Comparison of ENCODE assay signal across 10 cellular contexts in genomic region chr7:46153951-46154787, GRCh38.
DNase-seq lines count a peak whose midpoint lies in the region; ATAC-seq and TF ChIP-seq lines count a peak whose summit lies in the region.
"Had no signal": no experiment of that assay in that cellular context is flagged by ENCODE, and none has a peak within 500 bp of the region (broad histone marks: within the 10 kb centered on the region; RNA-seq: fewer than 3 reads in every experiment).

No MANE protein-coding gene starts in this region.

- peaks cover 27% of the 10 kb centered on the region for H3K4me1 Mint-ChIP-seq in nephron progenitor cell

- no peaks in the 10 kb centered on the region for H3K36me3 Mint-ChIP-seq in nephron progenitor cell (ENCODE audit: low read depth)

- intact Hi-C loops in Right ventricle myocardium superior (cut with DNase I): no loop called here

- peaks cover 3% of the 10 kb centered on the region for H3K9me3 Mint-ChIP-seq in nephron progenitor cell

- ATAC-seq in GM18519 (IDR thresholded peaks at IDR 0.05; ENCODE audit: low FRiP score, unreplicated experiment): peak; percentile 67
- ATAC-seq in HG02938 (IDR thresholded peaks at IDR 0.05; ENCODE audit: unreplicated experiment): peak; percentile 66
- no peak for ATAC-seq in GM18873 (IDR thresholded peaks at IDR 0.05; ENCODE audit: low FRiP score, unreplicated experiment)
- no peak for ATAC-seq in Right ventricle myocardium superior (ENCODE audit: poor library complexity)

- peak overlapping the region; percentile 80 for H3K27ac Mint-ChIP-seq in nephron progenitor cell

- no peak overlapping the region for H3K4me3 Mint-ChIP-seq in nephron progenitor cell

- no peaks in the 10 kb centered on the region for H3K27me3 Mint-ChIP-seq in nephron progenitor cell (ENCODE audit: low read depth, poor library complexity)

- no peak for TF ChIP-seq CTCF in nephron progenitor cell (IDR thresholded peaks at IDR 0.05)

- DNase-seq in T1000 (lab: John Stamatoyannopoulos, UW) (peak; percentile 52), nephron progenitor cell (no peak), Right ventricle myocardium superior (no peak), cerebellum (ENCODE audit: low spot score) (no peak), DMS114 treated with DMSO at 0.1 percent for 48 hours (lab: John Stamatoyannopoulos, UW; ENCODE audit: unreplicated experiment) (no peak)
- DNase-seq: cortex of kidney, NCI-H774 had no signal

Comparison
In these comparisons a context has a peak if more than half of its experiments do, and no peak if none do; other contexts are left out.
1. ATAC-seq: peak in GM18519 (single experiment) and HG02938 (single experiment); none in GM18873 (single experiment) and Right ventricle myocardium superior (single experiment).